24 cellular contexts compared by ENCODE assay signal in genomic region chr1:110183642-110184167, GRCh38. TPM values are rescaled to one million over a fixed set of nuclear protein-coding genes. Genes with fewer than 3 reads are reported as not detected.
DNase-seq lines count a peak whose midpoint lies in the region; ATAC-seq, FAIRE-seq and TF ChIP-seq lines count a peak whose summit lies in the region.
"Had no signal": no experiment of that assay in that cellular context is flagged by ENCODE, and none has a peak within 500 bp of the region (broad histone marks: within the 10 kb centered on the region; RNA-seq: fewer than 3 reads in every experiment).

No MANE protein-coding gene starts in this region.

- no peaks in the 10 kb centered on the region for H3K79me2 ChIP-seq in K562 (ENCODE audit: control insufficient read depth, insufficient read depth, low read length)
- peaks cover under 1% of the 10 kb centered on the region for H3K79me2 ChIP-seq in trophoblast cell (ENCODE audit: control insufficient read depth, insufficient read depth, low read length, poor library complexity)

- no peak for TF ChIP-seq CTCF in HEK293 (tag by site-specific recombination; IDR thresholded peaks at IDR 0.05)
- no peak for TF ChIP-seq CTCF in K562 (IDR thresholded peaks at IDR 0.05 in 2 of 3, conservative IDR thresholded peaks at IDR 0.05 in 1 of 3; ENCODE audit: insufficient read depth in 2 of 3, low read depth in 1 of 3, low read length in 3 of 3)

- no peaks in the 10 kb centered on the region for H3K9me3 ChIP-seq in HEK293 (ENCODE audit: control insufficient read depth, insufficient read depth, low read depth, low read length)
- no peaks in the 10 kb centered on the region for H3K9me3 ChIP-seq in K562 (replicated peaks; ENCODE audit: control insufficient read depth, insufficient read depth, low read depth, low read length)
- H3K9me3 ChIP-seq in trophoblast cell (ENCODE audit: insufficient read depth, low read depth, low read length): peaks cover 2% of the 10 kb centered on the region
- H3K9me3 ChIP-seq in HAP-1: no peaks in the 10 kb centered on the region
- H3K9me3 ChIP-seq: A549; BE2C; BLaER1 treated with 17β-estradiol and CSF1 and Interleukin-3, amounts not matched to agents 10 nM and 100 nM had no signal

- POLR2A ChIA-PET in HEK293 (lab: Yijun Ruan, JAX) (no interaction called here), K562 (lab: Yijun Ruan, JAX) (interaction anchor here (1.1 to 1.5 kb wide), 2 partner anchors 10 to 15 kb away, joined by 3 to 4 read pairs; no protein-coding TSS in a partner anchor)

- peaks cover 6% of the 10 kb centered on the region for H3K79me1 ChIP-seq in trophoblast cell (ENCODE audit: low read length)

- TF ChIP-seq POLR2A in K562 (conservative IDR thresholded peaks at IDR 0.05): no peak

- H3K4ac ChIP-seq in trophoblast cell (ENCODE audit: low read depth, low read length): no peak overlapping the region

- in situ Hi-C loops in K562 (cut with MboI): no loop called here
- in situ Hi-C loops in HAP-1 (cut with MboI; ENCODE audit: low sequenced_read_pairs): no loop called here

- no peaks in the 10 kb centered on the region for H3K4me1 Mint-ChIP-seq in stimulated activated naive CD8-positive, alpha-beta T cell treated with anti-CD3 and anti-CD28 coated beads, Interleukin-15, amount 100 ng/mL, for 72 hours
- H3K4me1 Mint-ChIP-seq: CD14-positive monocyte; CD4-positive, alpha-beta memory T cell had no signal

- H3K4me3 ChIP-seq in HEK293 (ENCODE audit: low read depth, low read length): no peak overlapping the region
- H3K4me3 ChIP-seq in K562: no peak overlapping the region
- H3K4me3 ChIP-seq in trophoblast cell (ENCODE audit: low read depth, low read length): no peak overlapping the region
- H3K4me3 ChIP-seq in HAP-1: no peak overlapping the region
- H3K4me3 ChIP-seq: A549; BLaER1 treated with 17β-estradiol and CSF1 and Interleukin-3, amounts not matched to agents 10 nM and 100 nM; GM23338 had no signal

- no peak overlapping the region for H4K12ac ChIP-seq in trophoblast cell (ENCODE audit: low read depth, low read length)

- CTCF ChIA-PET in HEK293 (lab: Yijun Ruan, JAX): interaction anchor here (1.0 kb wide), 1 partner anchor 13 kb away, joined by 4 read pairs; no protein-coding TSS in a partner anchor
- CTCF ChIA-PET in K562 (lab: Yijun Ruan, JAX; ENCODE audit: low intra/inter-chr PET ratio): no interaction called here

- H3K18ac ChIP-seq in trophoblast cell (ENCODE audit: low read length): no peak overlapping the region

- H3K9me1 ChIP-seq in K562 (ENCODE audit: control insufficient read depth, insufficient read depth, low read length): no peaks in the 10 kb centered on the region

- H4K91ac ChIP-seq in trophoblast cell (ENCODE audit: low read depth, low read length): no peak overlapping the region

- H4K8ac ChIP-seq in trophoblast cell (ENCODE audit: low read depth, low read length): no peak overlapping the region

- H3K27me3 ChIP-seq in K562 (ENCODE audit: control insufficient read depth in 2 of 2, insufficient read depth in 2 of 2, low read length in 2 of 2) (peaks cover 38 to 62% of the 10 kb centered on the region in 2 experiments), trophoblast cell (ENCODE audit: insufficient read depth, low read length) (no peaks in the 10 kb centered on the region), HAP-1 (ENCODE audit: low read depth) (peaks cover 21% of the 10 kb centered on the region)
- H3K27me3 ChIP-seq: BE2C; BLaER1 treated with 17β-estradiol and CSF1 and Interleukin-3, amounts not matched to agents 10 nM and 100 nM had no signal

- H3K4me1 ChIP-seq in HEK293 (ENCODE audit: control insufficient read depth, insufficient read depth, low read length) (peaks cover 12% of the 10 kb centered on the region), K562 (replicated peaks in 1 of 2; ENCODE audit: control insufficient read depth in 2 of 2, insufficient read depth in 2 of 2, low read length in 2 of 2) (no peaks in the 10 kb centered on the region), trophoblast cell (ENCODE audit: control insufficient read depth in 1 of 2, insufficient read depth in 2 of 2, low read length in 2 of 2) (peaks cover 10 to 19% of the 10 kb centered on the region in 2 experiments), HAP-1 (peaks cover 10% of the 10 kb centered on the region)
- H3K4me1 ChIP-seq: A549 had no signal

- FAIRE-seq in K562 (lab: Jason Lieb, UNC): no peak
- FAIRE-seq: A549, GM12891, GM18507 had no signal

- H3K23ac ChIP-seq in trophoblast cell (ENCODE audit: low read length): peak overlapping the region; percentile 44

- WGBS in K562 (ENCODE audit: insufficient coverage, low coverage, missing lambda C conversion rate): 3% methylated on average over 12 of the region's 12 CpGs
- WGBS in trophoblast cell (ENCODE audit: extremely low coverage, insufficient coverage, insufficient read length): no CpG with 5 or more reads among the region's 12 CpGs

- peak; percentile 58 for ATAC-seq in K562
- no peak for ATAC-seq in stimulated activated naive CD8-positive, alpha-beta T cell treated with anti-CD3 and anti-CD28 coated beads, Interleukin-15, amount 100 ng/mL, for 72 hours
- ATAC-seq: A549, GM23338 had no signal

- H2AFZ ChIP-seq in K562 (ENCODE audit: low read depth, low read length) (no peak overlapping the region), trophoblast cell (ENCODE audit: insufficient read depth, low read length, poor library complexity) (no peak overlapping the region)
- H2AFZ ChIP-seq: GM23338 had no signal

- no peak overlapping the region for H2BK5ac ChIP-seq in trophoblast cell (ENCODE audit: low read depth, low read length, poor library complexity)

- peaks cover 2% of the 10 kb centered on the region for H3K27me3 Mint-ChIP-seq in stimulated activated naive CD8-positive, alpha-beta T cell treated with anti-CD3 and anti-CD28 coated beads, Interleukin-15, amount 100 ng/mL, for 72 hours

- no peak overlapping the region for H3K9ac ChIP-seq in K562 (ENCODE audit: insufficient read depth in 1 of 2, low read depth in 2 of 2, low read length in 2 of 2)
- no peak overlapping the region for H3K9ac ChIP-seq in trophoblast cell (ENCODE audit: low read length)
- H3K9ac ChIP-seq: BLaER1 treated with 17β-estradiol and CSF1 and Interleukin-3, amounts not matched to agents 10 nM and 100 nM had no signal

- H2AK5ac ChIP-seq in trophoblast cell (ENCODE audit: low read length): no peak overlapping the region

- H3K9me3 Mint-ChIP-seq in stimulated activated naive CD8-positive, alpha-beta T cell treated with anti-CD3 and anti-CD28 coated beads, Interleukin-15, amount 100 ng/mL, for 72 hours: no peaks in the 10 kb centered on the region
- H3K9me3 Mint-ChIP-seq: CD14-positive monocyte, GM23338, H9 had no signal

- H3K4me2 ChIP-seq in K562 (ENCODE audit: insufficient read depth, low read length) (0 out of 2 replicates have a peak overlapping the region, but pooled peaks have one; percentile 13), trophoblast cell (ENCODE audit: low read length) (no peak overlapping the region)
- H3K4me2 ChIP-seq: A549, GM23338 had no signal

- intact Hi-C loops in K562 (cut with micrococcal nuclease): no loop called here

- H2BK12ac ChIP-seq in trophoblast cell (ENCODE audit: low read length): no peak overlapping the region

- peaks cover 5% of the 10 kb centered on the region; the same call in 1 of the 2 replicates for H4K20me1 ChIP-seq in K562 (replicated peaks; ENCODE audit: control insufficient read depth, insufficient read depth, low read length)
- H4K20me1 ChIP-seq: BLaER1 treated with 17β-estradiol and CSF1 and Interleukin-3, amounts not matched to agents 10 nM and 100 nM had no signal

- H3K4me3 Mint-ChIP-seq in stimulated activated naive CD8-positive, alpha-beta T cell treated with anti-CD3 and anti-CD28 coated beads, Interleukin-15, amount 100 ng/mL, for 72 hours: no peak overlapping the region
- H3K4me3 Mint-ChIP-seq: CD14-positive monocyte; CD4-positive, alpha-beta memory T cell; GM23338; H9 had no signal

- no TSS peak for BruUV-seq in K562 (replicated peaks; lab: Mats Ljungman, UMichigan)

- H3K27ac Mint-ChIP-seq in stimulated activated naive CD8-positive, alpha-beta T cell treated with anti-CD3 and anti-CD28 coated beads, Interleukin-15, amount 100 ng/mL, for 72 hours: no peak overlapping the region
- H3K27ac Mint-ChIP-seq: CD14-positive monocyte; CD4-positive, alpha-beta memory T cell; GM23338; H9 had no signal

- peak in 1 of 4 experiments; percentile 29 for DNase-seq in K562 (ENCODE audit: extremely low read depth in 1 of 4, low spot score in 3 of 4)
- no peak for DNase-seq in trophoblast cell
- DNase-seq in superior temporal gyrus (ENCODE audit: extremely low spot score): peak; percentile 6
- DNase-seq in stimulated activated naive CD8-positive, alpha-beta T cell treated with anti-CD3 and anti-CD28 coated beads, Interleukin-15, amount 100 ng/mL, for 72 hours: no peak
- no peak for DNase-seq in HAP-1 (ENCODE audit: low spot score in 2 of 2)
- no peak for DNase-seq in CD1c-positive myeloid dendritic cell (ENCODE audit: extremely low spot score)
- DNase-seq: 8988T; ACHN; AML-193; BE2C; Calu3; CD4-positive, alpha-beta memory T cell; COR-L47; DMS53; DMS79 treated with DMSO at 0.1 percent for 48 hours; GF-D8; H9 had no signal

- no peak for TF ChIP-seq RAD21 in K562 (CRISPR knock-in tag; conservative IDR thresholded peaks at IDR 0.05 in 1 of 2, IDR thresholded peaks at IDR 0.05 in 1 of 2)

- H2BK120ac ChIP-seq in trophoblast cell (ENCODE audit: insufficient read depth, low read length, poor library complexity): no peak overlapping the region

- H3K36me3 ChIP-seq in HEK293 (ENCODE audit: control insufficient read depth in 2 of 2, insufficient read depth in 1 of 2, low read length in 2 of 2) (no peaks in the 10 kb centered on the region), K562 (ENCODE audit: control insufficient read depth, insufficient read depth, low read length) (no peaks in the 10 kb centered on the region), trophoblast cell (ENCODE audit: control insufficient read depth in 1 of 2, insufficient read depth in 2 of 2, low read length in 2 of 2) (no peaks in the 10 kb centered on the region), HAP-1 (replicated peaks) (no peaks in the 10 kb centered on the region)
- H3K36me3 ChIP-seq: BE2C; BLaER1 treated with 17β-estradiol and CSF1 and Interleukin-3, amounts not matched to agents 10 nM and 100 nM had no signal

- H3K27ac ChIP-seq in HEK293 (ENCODE audit: extremely low read depth, low read depth, low read length): no peak overlapping the region
- no peak overlapping the region for H3K27ac ChIP-seq in K562 (ENCODE audit: extremely low read depth, low read depth, low read length)
- no peak overlapping the region for H3K27ac ChIP-seq in trophoblast cell (ENCODE audit: low read depth, low read length)
- H3K27ac ChIP-seq: A549; BLaER1 treated with 17β-estradiol and CSF1 and Interleukin-3, amounts not matched to agents 10 nM and 100 nM had no signal

- no peak for TF ChIP-seq EP300 in K562 (IDR thresholded peaks at IDR 0.05; ENCODE audit: low read length)

- no peak overlapping the region for H3K14ac ChIP-seq in trophoblast cell (ENCODE audit: low read length)

RNA-seq across cellular contexts. Expression of gene KCNC4, which starts 26.4 kb away (rescaled TPM):
- total RNA-seq in K562 (2011; cell fraction: chromatin; rRNA removed; ENCODE audit: low replicate concordance): 3.3 and 7.6 TPM in 2 replicates
- 3.0 and 4.3 TPM in 2 replicates for total RNA-seq in K562 (2011; cell fraction: nucleolus; rRNA removed)
- 3.4 and 4.9 TPM in 2 replicates for total RNA-seq in K562 (2011; cell fraction: nucleoplasm; rRNA removed)
- total RNA-seq in K562 (2014; rRNA removed) (0.73 and 2.3 TPM in 2 replicates), K562 (2014; rRNA removed; fragmentation: Illumina TruSeq; extraction: Trizol) (0.13 and 0.33 TPM in 2 replicates), K562 (2015; rRNA removed; fragmentation: Illumina TruSeq; extraction: Trizol) (0.53 and 0.62 TPM in 2 replicates), K562 (2021) (1.8 and 2.0 TPM in 2 replicates)
- polyA plus RNA-seq in K562 (2011; rRNA removed) (0.81 and 1.2 TPM in 2 replicates), K562 (2014; fragmentation: Illumina TruSeq; extraction: Trizol) (0.64 and 0.79 TPM in 2 replicates), K562 (2014; fragmentation: Nextera tagmentation; extraction: Ambion mirVana) (under 1 TPM; 0.07 to 0.13 TPM), K562 (2014; rRNA removed) (0.90 and 1.2 TPM in 2 replicates)
- 1.1 and 1.6 TPM in 2 replicates for polyA plus RNA-seq in K562 (2011; cell fraction: cytosol; rRNA removed)
- polyA plus RNA-seq in K562 (2011; cell fraction: nucleus; rRNA removed): 3.5 and 6.6 TPM in 2 replicates
- 1.5 and 1.7 TPM in 2 replicates for polyA plus RNA-seq in K562 (2012)
- polyA minus RNA-seq in K562 (2011; rRNA and poly(A)+ RNA removed): 0.81 and 1.1 TPM in 2 replicates
- 0.95 and 1.6 TPM in 2 replicates for polyA minus RNA-seq in K562 (2011; cell fraction: cytosol; rRNA and poly(A)+ RNA removed)
- polyA minus RNA-seq in K562 (2011; cell fraction: nucleus; rRNA and poly(A)+ RNA removed): 2.4 and 2.6 TPM in 2 replicates
- polyA plus RNA-seq in trophoblast cell (2013): 0.83 and 1.00 TPM in 2 replicates

RNA-seq across cellular contexts. Expression of gene SLC6A17, which starts 33.4 kb away (rescaled TPM):
- total RNA-seq in K562 (2011; cell fraction: chromatin; rRNA removed; ENCODE audit: low replicate concordance): not detected in 2 replicates
- not detected in 2 replicates for total RNA-seq in K562 (2011; cell fraction: nucleolus; rRNA removed)
- total RNA-seq in K562 (2011; cell fraction: nucleoplasm; rRNA removed): not detected in 2 replicates
- total RNA-seq in K562 (2014; rRNA removed) (not detected in 2 replicates), K562 (2014; rRNA removed; fragmentation: Illumina TruSeq; extraction: Trizol) (not detected in 2 replicates), K562 (2015; rRNA removed; fragmentation: Illumina TruSeq; extraction: Trizol) (not detected in 2 replicates), K562 (2021) (not detected in 2 replicates)
- polyA plus RNA-seq in K562 (2011; rRNA removed) (not detected in 2 replicates), K562 (2014; fragmentation: Illumina TruSeq; extraction: Trizol) (not detected in 2 replicates), K562 (2014; fragmentation: Nextera tagmentation; extraction: Ambion mirVana) (not detected), K562 (2014; rRNA removed) (not detected in 2 replicates)
- polyA plus RNA-seq in K562 (2011; cell fraction: cytosol; rRNA removed): not detected in 2 replicates
- not detected in 2 replicates for polyA plus RNA-seq in K562 (2011; cell fraction: nucleus; rRNA removed)
- not detected in 2 replicates for polyA plus RNA-seq in K562 (2012)
- not detected in 2 replicates for polyA minus RNA-seq in K562 (2011; rRNA and poly(A)+ RNA removed)
- polyA minus RNA-seq in K562 (2011; cell fraction: cytosol; rRNA and poly(A)+ RNA removed): not detected in 2 replicates
- polyA minus RNA-seq in K562 (2011; cell fraction: nucleus; rRNA and poly(A)+ RNA removed): not detected in 2 replicates
- polyA plus RNA-seq in trophoblast cell (2013): 0.04 and 0.07 TPM in 2 replicates
- total RNA-seq: CD4-positive, alpha-beta memory T cell had no signal
- polyA plus RNA-seq: CD14-positive monocyte; CD4-positive, alpha-beta memory T cell had no signal
